ENCODE assay signal across 24 cellular contexts in genomic region chr17:56884483-56885144, GRCh38. TPM values are rescaled to one million over a fixed set of nuclear protein-coding genes. Genes with fewer than 3 reads are reported as not detected.
DNase-seq lines count a peak whose midpoint lies in the region; ATAC-seq, FAIRE-seq and TF ChIP-seq lines count a peak whose summit lies in the region.
"Had no signal": no experiment of that assay in that cellular context is flagged by ENCODE, and none has a peak within 500 bp of the region (broad histone marks: within the 10 kb centered on the region; RNA-seq: fewer than 3 reads in every experiment).

No MANE protein-coding gene starts in this region.

- H3K9ac ChIP-seq in GM12878 (ENCODE audit: control insufficient read depth, insufficient read depth, low read length): no peak overlapping the region
- H3K9ac ChIP-seq: BLaER1 had no signal

- SMC1A ChIA-PET in GM12878 (lab: Charles Lee; ENCODE audit: uncharacterized antibody, unreplicated experiment): no interaction called here

- CTCF ChIA-PET in GM12878 (lab: Yijun Ruan, JAX): interaction anchor here (0.6 to 2.2 kb wide), 2 partner anchors 65 to 952 kb away, joined by 3 to 6 read pairs; no protein-coding TSS in a partner anchor

- peaks cover 13% of the 10 kb centered on the region for H3K9me3 Mint-ChIP-seq in activated T-cell treated with anti-CD3 and anti-CD28 coated beads, Interleukin-2, amount 50 U/mL, for 24 hours
- H3K9me3 Mint-ChIP-seq in stimulated activated effector memory CD8-positive, alpha-beta T cell treated with anti-CD3 and anti-CD28 coated beads, Interleukin-12 subunit alpha, Interleukin-12 subunit beta, amount 100 ng/mL, for 72 hours: peaks cover 2% of the 10 kb centered on the region

- POLR2A ChIA-PET in GM12878 (lab: Charles Lee): no interaction called here

- H3K27me3 ChIP-seq in GM12878 (replicated peaks in 1 of 2; ENCODE audit: control insufficient read depth in 2 of 2, insufficient read depth in 2 of 2, low read length in 1 of 2): no peaks in the 10 kb centered on the region
- H3K27me3 ChIP-seq in H7 (ENCODE audit: control insufficient read depth, insufficient read depth, low read length): no peaks in the 10 kb centered on the region
- no peaks in the 10 kb centered on the region for H3K27me3 ChIP-seq in aorta (ENCODE audit: control insufficient read depth in 1 of 2, insufficient read depth in 2 of 2, low read length in 1 of 2)
- H3K27me3 ChIP-seq: BLaER1, body of pancreas, gastrocnemius medialis, vagina had no signal

- H3K4me2 ChIP-seq in GM12878 (ENCODE audit: control insufficient read depth, insufficient read depth): no peak overlapping the region
- H3K4me2 ChIP-seq: BLaER1 had no signal

- H3K27ac Mint-ChIP-seq in activated T-cell treated with anti-CD3 and anti-CD28 coated beads, Interleukin-2, amount 50 U/mL, for 24 hours: peak overlapping the region; percentile 11
- peak overlapping the region; percentile 58 for H3K27ac Mint-ChIP-seq in stimulated activated effector memory CD8-positive, alpha-beta T cell treated with anti-CD3 and anti-CD28 coated beads, Interleukin-12 subunit alpha, Interleukin-12 subunit beta, amount 100 ng/mL, for 72 hours
- H3K27ac Mint-ChIP-seq: activated B cell treated with CpG ODN at 0.5 μM for 24 hours; activated CD4-positive, alpha-beta memory T cell treated with anti-CD3 and anti-CD28 coated beads, Interleukin-2, amount 10 ng/mL, durations not matched to agents 7 days and 5 days had no signal

- H3K36me3 Mint-ChIP-seq in activated T-cell treated with anti-CD3 and anti-CD28 coated beads, Interleukin-2, amount 50 U/mL, for 24 hours (ENCODE audit: low read depth): peaks cover 44% of the 10 kb centered on the region
- peaks cover 38% of the 10 kb centered on the region for H3K36me3 Mint-ChIP-seq in stimulated activated effector memory CD8-positive, alpha-beta T cell treated with anti-CD3 and anti-CD28 coated beads, Interleukin-12 subunit alpha, Interleukin-12 subunit beta, amount 100 ng/mL, for 72 hours

- RAD21 ChIA-PET in GM12878 (lab: Charles Lee; ENCODE audit: unreplicated experiment): no interaction called here

- TF ChIP-seq EP300 in GM12878 (IDR thresholded peaks at IDR 0.05; ENCODE audit: borderline replicate concordance in 1 of 2, control insufficient read depth in 1 of 2, low read depth in 2 of 2, low read length in 2 of 2): no peak

- H3K27me3 Mint-ChIP-seq in activated T-cell treated with anti-CD3 and anti-CD28 coated beads, Interleukin-2, amount 50 U/mL, for 24 hours: no peaks in the 10 kb centered on the region
- H3K27me3 Mint-ChIP-seq: activated B cell treated with CpG ODN at 0.5 μM for 24 hours; activated CD4-positive, alpha-beta memory T cell treated with anti-CD3 and anti-CD28 coated beads, Interleukin-2, amount 10 ng/mL, durations not matched to agents 7 days and 5 days; activated naive CD8-positive, alpha-beta T cell treated with anti-CD3 and anti-CD28 coated beads, Interleukin-2, amount 10 ng/mL, durations not matched to agents 7 days and 5 days had no signal

- no TSS peak for BruUV-seq in GM12878 (replicated peaks; lab: Mats Ljungman, UMichigan)

- H3K79me2 ChIP-seq in GM12878 (ENCODE audit: control insufficient read depth, insufficient read depth, low read length): no peaks in the 10 kb centered on the region

- 67% methylated on average over 3 of the region's 3 CpGs for WGBS in GM12878 (ENCODE audit: insufficient coverage, insufficient replicate concordance, low lambda C conversion rate, missing lambda C conversion rate)
- WGBS in aorta, 2 donors: 84 to 87% methylated on average over 3 of the region's 3 CpGs

- no peaks in the 10 kb centered on the region for H3K4me1 Mint-ChIP-seq in activated T-cell treated with anti-CD3 and anti-CD28 coated beads, Interleukin-2, amount 50 U/mL, for 24 hours (ENCODE audit: low read depth)
- H3K4me1 Mint-ChIP-seq in stimulated activated effector memory CD8-positive, alpha-beta T cell treated with anti-CD3 and anti-CD28 coated beads, Interleukin-12 subunit alpha, Interleukin-12 subunit beta, amount 100 ng/mL, for 72 hours: peaks cover 5% of the 10 kb centered on the region

- peaks cover 4 to 17% of the 10 kb centered on the region in 2 experiments; a peak in 3 of 4 replicates for H3K36me3 ChIP-seq in GM12878 (ENCODE audit: control insufficient read depth in 2 of 2, insufficient read depth in 2 of 2, low read length in 1 of 2)
- H3K36me3 ChIP-seq in H7 (replicated peaks; ENCODE audit: control insufficient read depth, insufficient read depth, low read length): no peaks in the 10 kb centered on the region
- H3K36me3 ChIP-seq in aorta (ENCODE audit: control insufficient read depth in 1 of 2, insufficient read depth in 2 of 2, low read length in 1 of 2): no peaks in the 10 kb centered on the region
- H3K36me3 ChIP-seq: prostate gland had no signal

- no peak for FAIRE-seq in GM12878 (lab: Jason Lieb, UNC)

- H2AFZ ChIP-seq in GM12878 (ENCODE audit: control insufficient read depth, low read depth, low read length): no peak overlapping the region

- ATAC-seq in GM12878: no peak
- peak; percentile 28 for ATAC-seq in stimulated activated effector memory CD8-positive, alpha-beta T cell treated with anti-CD3 and anti-CD28 coated beads, Interleukin-12 subunit alpha, Interleukin-12 subunit beta, amount 100 ng/mL, for 72 hours
- ATAC-seq in aorta (ENCODE audit: low FRiP score): no peak
- ATAC-seq: body of pancreas, gastrocnemius medialis had no signal

- intact Hi-C loops in GM12878 (cut with micrococcal nuclease; ENCODE audit: unreplicated experiment) (no loop called here), aorta (cut with DNase I) (no loop called here)

- peaks cover 18% of the 10 kb centered on the region; the same call in 2 of the 3 replicates for H3K9me3 ChIP-seq in GM12878 (replicated peaks; ENCODE audit: control insufficient read depth, insufficient read depth, low read length)
- H3K9me3 ChIP-seq in aorta (ENCODE audit: control insufficient read depth, low read length): no peaks in the 10 kb centered on the region
- H3K9me3 ChIP-seq: body of pancreas, gastrocnemius medialis, prostate gland, vagina had no signal

- in situ Hi-C loops in GM12878 (cut with MboI): no loop called here

- no peak overlapping the region for H3K4me3 Mint-ChIP-seq in activated T-cell treated with anti-CD3 and anti-CD28 coated beads, Interleukin-2, amount 50 U/mL, for 24 hours
- no peak overlapping the region for H3K4me3 Mint-ChIP-seq in stimulated activated effector memory CD8-positive, alpha-beta T cell treated with anti-CD3 and anti-CD28 coated beads, Interleukin-12 subunit alpha, Interleukin-12 subunit beta, amount 100 ng/mL, for 72 hours
- H3K4me3 Mint-ChIP-seq: activated B cell treated with CpG ODN at 0.5 μM for 24 hours; activated CD4-positive, alpha-beta memory T cell treated with anti-CD3 and anti-CD28 coated beads, Interleukin-2, amount 10 ng/mL, durations not matched to agents 7 days and 5 days; activated naive CD8-positive, alpha-beta T cell treated with anti-CD3 and anti-CD28 coated beads, Interleukin-2, amount 10 ng/mL, durations not matched to agents 7 days and 5 days; H9; neural crest cell had no signal

- H3K27ac ChIP-seq in GM12878 (ENCODE audit: control insufficient read depth, insufficient read depth) (no peak overlapping the region), aorta (ENCODE audit: low read depth in 1 of 2, low read length in 2 of 2) (no peak overlapping the region)
- H3K27ac ChIP-seq: BLaER1, body of pancreas, gastrocnemius medialis, prostate gland, vagina had no signal

- TF ChIP-seq POLR2A in GM12878 (IDR thresholded peaks at IDR 0.05; ENCODE audit: low read depth, low read length): peak; percentile 64; the same call in 1 of the 2 replicates

- TF ChIP-seq RAD21 in GM12878 (IDR thresholded peaks at IDR 0.05; ENCODE audit: insufficient read depth, low read depth, low read length): no peak

- peaks cover 6% of the 10 kb centered on the region for H3K4me1 ChIP-seq in GM12878 (ENCODE audit: control insufficient read depth, insufficient read depth, low read length)
- no peaks in the 10 kb centered on the region for H3K4me1 ChIP-seq in aorta (ENCODE audit: control insufficient read depth in 1 of 2, insufficient read depth in 2 of 2, low read length in 2 of 2)
- H3K4me1 ChIP-seq: body of pancreas, prostate gland had no signal

- no peak for TF ChIP-seq CTCF in GM12878 (IDR thresholded peaks at IDR 0.05 in 2 of 3, conservative IDR thresholded peaks at IDR 0.05 in 1 of 3; ENCODE audit: control insufficient read depth in 2 of 3, extremely low read depth in 1 of 3, insufficient read depth in 1 of 3, low read depth in 3 of 3, low read length in 3 of 3)

- H4K20me1 ChIP-seq in GM12878 (ENCODE audit: control insufficient read depth, insufficient read depth): no peaks in the 10 kb centered on the region
- H4K20me1 ChIP-seq: BLaER1 had no signal

- H3K4me3 ChIP-seq in GM12878 (no peak overlapping the region), H7 (ENCODE audit: insufficient read depth, low read depth, low read length) (no peak overlapping the region), aorta (ENCODE audit: low read length in 2 of 2) (no peak overlapping the region)
- H3K4me3 ChIP-seq: BLaER1, body of pancreas, gastrocnemius medialis, prostate gland, vagina had no signal

- DNase-seq in activated T-cell treated with anti-CD3 and anti-CD28 coated beads, Interleukin-2, amount 50 U/mL, for 24 hours: no peak
- no peak for DNase-seq in activated T-cell treated with anti-CD3 and anti-CD28 coated beads for 4 hours
- peak; percentile 63 for DNase-seq in NCI-H146 (lab: John Stamatoyannopoulos, UW)
- no peak for DNase-seq in GM12878 (ENCODE audit: low read depth, low spot score)
- no peak for DNase-seq in stimulated activated effector memory CD8-positive, alpha-beta T cell treated with anti-CD3 and anti-CD28 coated beads, Interleukin-12 subunit alpha, Interleukin-12 subunit beta, amount 100 ng/mL, for 72 hours (ENCODE audit: low spot score in 2 of 2)
- DNase-seq in retina: no peak
- no peak for DNase-seq in H7
- DNase-seq in aorta: no peak
- DNase-seq: ACHN; activated B cell treated with CpG ODN at 0.5 μM for 24 hours; activated CD4-positive, alpha-beta memory T cell treated with anti-CD3 and anti-CD28 coated beads, Interleukin-2, amount 10 ng/mL, durations not matched to agents 7 days and 5 days; activated naive CD8-positive, alpha-beta T cell treated with anti-CD3 and anti-CD28 coated beads, Interleukin-2, amount 10 ng/mL, durations not matched to agents 7 days and 5 days; body of pancreas; effector CD8-positive, alpha-beta T cell; gastrocnemius medialis; H9; hippocampal formation; MV-4-11; NCI-H1930; T1000 had no signal

RNA-seq across cellular contexts. Expression of gene TRIM25, which starts 29.2 kb away (rescaled TPM):
- total RNA-seq in GM12878 (2013; cell fraction: nucleolus; rRNA removed): 362 and 384 TPM in 2 replicates
- total RNA-seq in GM12878 (2014; rRNA removed) (47.3 and 57.2 TPM in 2 replicates), GM12878 (2014; rRNA removed; fragmentation: Illumina TruSeq; extraction: Trizol) (45.1 and 45.5 TPM in 2 replicates), GM12878 (2021) (93.6 and 96.1 TPM in 2 replicates), aorta (10 to 100 TPM; 38.0 to 85.3 TPM)
- polyA plus RNA-seq in GM12878 (2011; ENCODE audit: low read depth): 42.0 TPM
- polyA plus RNA-seq in GM12878 (2011; rRNA removed) (123 and 138 TPM in 2 replicates), GM12878 (2014; fragmentation: Illumina TruSeq; extraction: Trizol) (93.2 and 95.5 TPM in 2 replicates), GM12878 (2014; fragmentation: Nextera tagmentation; extraction: Ambion mirVana) (10 to 100 TPM; 10.5 to 15.9 TPM), GM12878 (2014; rRNA removed) (58.6 and 59.7 TPM in 2 replicates), GM12878 (2016; fragmentation: Nextera tagmentation; extraction: Ambion mirVana) (10 to 100 TPM; 32.7 to 40.7 TPM), aorta (10 to 100 TPM in 1 of 2 donors, 1 to 10 TPM in 1; 7.4 to 12.9 TPM)
- 72.4 and 86.7 TPM in 2 replicates for polyA plus RNA-seq in GM12878 (2011; cell fraction: cytosol; rRNA removed)
- polyA plus RNA-seq in GM12878 (2011; cell fraction: nucleus; rRNA removed): 276 and 335 TPM in 2 replicates
- 61.2 and 68.8 TPM in 2 replicates for polyA plus RNA-seq in GM12878 (2012)
- 75.3 and 98.7 TPM in 2 replicates for polyA minus RNA-seq in GM12878 (2011; rRNA and poly(A)+ RNA removed)
- polyA minus RNA-seq in GM12878 (2011; cell fraction: cytosol; rRNA and poly(A)+ RNA removed): 54.1 and 75.7 TPM in 2 replicates
- polyA minus RNA-seq in GM12878 (2011; cell fraction: nucleus; rRNA and poly(A)+ RNA removed): 91.8 and 128 TPM in 2 replicates
- total RNA-seq in H7 (2014; rRNA removed; shearing (Covaris generic)): 7.5 and 7.9 TPM in 2 replicates

RNA-seq across cellular contexts. Expression of gene DGKE, which starts 50.7 kb away (rescaled TPM):
- 66.0 and 74.0 TPM in 2 replicates for total RNA-seq in GM12878 (2013; cell fraction: nucleolus; rRNA removed)
- 10.6 and 14.5 TPM in 2 replicates for total RNA-seq in GM12878 (2014; rRNA removed)
- total RNA-seq in GM12878 (2014; rRNA removed; fragmentation: Illumina TruSeq; extraction: Trizol): 12.7 and 14.9 TPM in 2 replicates
- 14.9 and 18.0 TPM in 2 replicates for total RNA-seq in GM12878 (2021)
- polyA plus RNA-seq in GM12878 (2011; ENCODE audit: low read depth): 3.3 TPM
- 11.7 and 18.4 TPM in 2 replicates for polyA plus RNA-seq in GM12878 (2011; rRNA removed)
- 4.0 and 6.8 TPM in 2 replicates for polyA plus RNA-seq in GM12878 (2011; cell fraction: cytosol; rRNA removed)
- 29.0 and 40.0 TPM in 2 replicates for polyA plus RNA-seq in GM12878 (2011; cell fraction: nucleus; rRNA removed)
- 5.3 and 6.1 TPM in 2 replicates for polyA plus RNA-seq in GM12878 (2012)
- 15.5 and 15.9 TPM in 2 replicates for polyA plus RNA-seq in GM12878 (2014; fragmentation: Illumina TruSeq; extraction: Trizol)
- polyA plus RNA-seq in GM12878 (2014; fragmentation: Nextera tagmentation; extraction: Ambion mirVana): 1 to 10 TPM; 2.8 to 4.1 TPM
- polyA plus RNA-seq in GM12878 (2014; rRNA removed): 7.0 and 8.5 TPM in 2 replicates
- 10 to 100 TPM; 11.6 to 12.6 TPM for polyA plus RNA-seq in GM12878 (2016; fragmentation: Nextera tagmentation; extraction: Ambion mirVana)
- 9.3 and 11.3 TPM in 2 replicates for polyA minus RNA-seq in GM12878 (2011; rRNA and poly(A)+ RNA removed)
- 2.9 and 3.7 TPM in 2 replicates for polyA minus RNA-seq in GM12878 (2011; cell fraction: cytosol; rRNA and poly(A)+ RNA removed)
- polyA minus RNA-seq in GM12878 (2011; cell fraction: nucleus; rRNA and poly(A)+ RNA removed): 20.1 and 27.9 TPM in 2 replicates
- total RNA-seq in H7 (2014; rRNA removed; shearing (Covaris generic)): 2.0 and 3.6 TPM in 2 replicates
- total RNA-seq in aorta: 10 to 100 TPM in 1 of 2 donors, 1 to 10 TPM in 1; 9.9 to 17.1 TPM
- polyA plus RNA-seq in aorta: 1 to 10 TPM in 1 of 2 donors, under 1 TPM in 1; 0.88 to 3.6 TPM

RNA-seq across cellular contexts. Expression of gene C17orf67, which starts 50.9 kb away (rescaled TPM):
- 1.7 and 2.0 TPM in 2 replicates for total RNA-seq in GM12878 (2013; cell fraction: nucleolus; rRNA removed)
- total RNA-seq in GM12878 (2014; rRNA removed) (1.0 and 1.8 TPM in 2 replicates), GM12878 (2014; rRNA removed; fragmentation: Illumina TruSeq; extraction: Trizol) (0.94 and 0.97 TPM in 2 replicates), GM12878 (2021) (2.6 and 3.3 TPM in 2 replicates), aorta (1 to 10 TPM; 3.3 to 5.0 TPM)
- polyA plus RNA-seq in GM12878 (2011; ENCODE audit: low read depth): 0.24 TPM
- polyA plus RNA-seq in GM12878 (2011; rRNA removed) (0.42 and 0.61 TPM in 2 replicates), GM12878 (2014; fragmentation: Illumina TruSeq; extraction: Trizol) (0.34 and 0.86 TPM in 2 replicates), GM12878 (2014; fragmentation: Nextera tagmentation; extraction: Ambion mirVana) (under 1 TPM; 0.24 to 0.79 TPM), GM12878 (2014; rRNA removed) (1.4 and 1.9 TPM in 2 replicates), GM12878 (2016; fragmentation: Nextera tagmentation; extraction: Ambion mirVana) (1 to 10 TPM in 1 of 2 experiments, under 1 TPM in 1; 0.84 to 2.1 TPM), aorta (1 to 10 TPM; 1.3 to 3.8 TPM)
- 0.43 and 0.82 TPM in 2 replicates for polyA plus RNA-seq in GM12878 (2011; cell fraction: cytosol; rRNA removed)
- 1.2 and 1.4 TPM in 2 replicates for polyA plus RNA-seq in GM12878 (2011; cell fraction: nucleus; rRNA removed)
- 1.0 and 1.1 TPM in 2 replicates for polyA plus RNA-seq in GM12878 (2012)
- 0.66 and 0.67 TPM in 2 replicates for polyA minus RNA-seq in GM12878 (2011; rRNA and poly(A)+ RNA removed)
- polyA minus RNA-seq in GM12878 (2011; cell fraction: cytosol; rRNA and poly(A)+ RNA removed): not detected in 2 replicates
- polyA minus RNA-seq in GM12878 (2011; cell fraction: nucleus; rRNA and poly(A)+ RNA removed): 0.36 and 0.67 TPM in 2 replicates
- total RNA-seq in H7 (2014; rRNA removed; shearing (Covaris generic)): 1.5 and 1.9 TPM in 2 replicates
